Comparison of ENCODE assay signal across 10 cellular contexts in the genomic region with DNA sequence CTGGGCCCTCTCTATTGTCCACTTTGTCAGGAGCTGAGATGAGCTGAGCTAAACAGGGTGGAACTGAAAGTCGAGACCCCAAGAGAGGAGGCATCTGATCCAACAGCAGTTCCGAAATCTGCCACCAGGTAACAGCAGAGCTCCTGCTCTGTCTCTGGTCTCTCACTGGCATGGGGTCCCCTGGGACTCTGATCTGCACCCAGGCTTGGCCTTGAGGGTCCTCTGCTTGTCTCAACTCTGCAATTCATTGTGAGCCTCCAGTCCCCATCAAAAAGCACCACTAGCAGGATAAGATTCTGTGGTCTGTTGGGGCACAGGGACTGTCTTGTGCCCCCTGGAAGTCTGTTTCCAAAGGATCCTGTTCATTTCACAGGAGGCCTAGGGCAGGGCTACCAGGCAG.
DNase-seq lines count a peak whose midpoint lies in the region; ATAC-seq, FAIRE-seq and TF ChIP-seq lines count a peak whose summit lies in the region.
"Had no signal": no experiment of that assay in that cellular context is flagged by ENCODE, and none has a peak within 500 bp of the region (broad histone marks: within the 10 kb centered on the region; RNA-seq: fewer than 3 reads in every experiment).

No MANE protein-coding gene starts in this region.

- intact Hi-C loops in sigmoid colon (cut with DNase I), result no loop called here

- ATAC-seq in HG03442 (IDR thresholded peaks at IDR 0.05; ENCODE audit: unreplicated experiment) (peak; percentile 37), GM18867 (IDR thresholded peaks at IDR 0.05; ENCODE audit: unreplicated experiment) (no peak)

- no peak for FAIRE-seq in bronchial epithelial cell (lab: Jason Lieb, UNC)

- no peak overlapping the region for H3K27ac ChIP-seq in sigmoid colon

- H3K27me3 ChIP-seq in bronchial epithelial cell (ENCODE audit: control insufficient read depth, insufficient read depth, low read length) (no peaks in the 10 kb centered on the region), sigmoid colon (no peaks in the 10 kb centered on the region)

- TF ChIP-seq EP300 in sigmoid colon (IDR thresholded peaks at IDR 0.05), result no peak

- TF ChIP-seq POLR2A in sigmoid colon (IDR thresholded peaks at IDR 0.05), result no peak

- TF ChIP-seq CTCF in bronchial epithelial cell (IDR thresholded peaks at IDR 0.05; ENCODE audit: insufficient read depth, low read length, severe bottlenecking) (peak; percentile 41), sigmoid colon (IDR thresholded peaks at IDR 0.05) (no peak)

- peaks cover 0 to 6% (median 2%) of the 10 kb centered on the region in 4 donors for H3K4me1 ChIP-seq in sigmoid colon

- H3K36me3 ChIP-seq in bronchial epithelial cell (ENCODE audit: control insufficient read depth, insufficient read depth, low read length) (no peaks in the 10 kb centered on the region), sigmoid colon (no peaks in the 10 kb centered on the region)

- no peaks in the 10 kb centered on the region for H3K9me3 ChIP-seq in sigmoid colon

- 81 to 88% methylated on average over 2 of the region's 2 CpGs for WGBS in sigmoid colon, 2 donors

- H3K4me3 ChIP-seq in bronchial epithelial cell (ENCODE audit: low read depth, low read length), result no peak overlapping the region
- H3K4me3 ChIP-seq in sigmoid colon, result no peak overlapping the region

- peak; percentile 10 for DNase-seq in NCI-H2227 (lab: John Stamatoyannopoulos, UW; ENCODE audit: unreplicated experiment)
- no peak for DNase-seq in NCI-H2227 treated with DMSO at 0.1 percent for 48 hours (lab: John Stamatoyannopoulos, UW)
- no peak for DNase-seq in bronchial epithelial cell (ENCODE audit: low read depth)
- peak; percentile 38 for DNase-seq in sigmoid colon
- DNase-seq in putamen (ENCODE audit: low spot score), result no peak
- DNase-seq in NCI-H226, result no peak
- DNase-seq: activated gamma-delta T cell treated with Interleukin-2 at 50 U/mL for 16 hours, SHP77 had no signal

Comparison
In these comparisons a context has a peak if more than half of its experiments do, and no peak if none do; other contexts are left out.
1. DNase-seq: peak in NCI-H2227 (single experiment) and sigmoid colon (single experiment); none in NCI-H2227 treated with DMSO at 0.1 percent for 48 hours (single experiment), bronchial epithelial cell (single experiment), putamen (single experiment) and NCI-H226 (single experiment).